ENCODE assay signal across 8 cellular contexts in the genomic region with DNA sequence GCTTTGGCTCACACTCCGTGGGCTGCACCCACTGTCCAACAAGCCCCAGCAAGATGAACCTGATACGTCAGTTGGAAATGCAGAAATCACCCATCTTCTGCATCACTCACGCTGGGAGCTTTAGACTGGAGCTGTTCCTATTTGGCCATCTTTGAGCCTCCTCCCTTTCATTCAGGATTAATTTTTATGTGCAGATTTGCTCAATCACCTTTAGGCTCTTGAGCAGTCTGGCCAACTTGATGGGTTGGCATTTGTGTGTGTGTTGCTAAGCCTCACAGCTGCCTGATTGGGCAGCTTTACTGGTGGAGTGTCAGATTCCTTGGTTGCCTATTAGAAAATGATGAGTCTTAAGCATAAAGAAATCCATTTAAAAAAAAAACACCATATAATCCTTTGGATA.
"Had no signal": no experiment of that assay in that cellular context is flagged by ENCODE, and none has a peak within 500 bp of the region (broad histone marks: within the 10 kb centered on the region; RNA-seq: fewer than 3 reads in every experiment).

No MANE protein-coding gene starts in this region.

- ATAC-seq: GM12878 had no signal

- H3K4me3 ChIP-seq: GM12878 had no signal

- DNase-seq: GDM1, GF-D8 had no signal

- FAIRE-seq: G401.6, GM12878, GM12891, GM12892, GM18507, GM19239 had no signal
